In genomic region chr5:1409386-1410110, GRCh38 we compare ENCODE assay signal across 8 cellular contexts. TPM values are rescaled to one million over a fixed set of nuclear protein-coding genes. Genes with fewer than 3 reads are reported as not detected.
DNase-seq lines count a peak whose midpoint lies in the region; ATAC-seq and TF ChIP-seq lines count a peak whose summit lies in the region.

No MANE protein-coding gene starts in this region.

- H3K4me2 ChIP-seq in osteoblast (ENCODE audit: insufficient read depth, low read length), result no peak overlapping the region

- no peak for ATAC-seq in GM18498 (IDR thresholded peaks at IDR 0.05; ENCODE audit: unreplicated experiment)

- H3K27ac ChIP-seq in osteoblast (ENCODE audit: low read depth, low read length), result no peak overlapping the region

- no peaks in the 10 kb centered on the region for H3K9me3 ChIP-seq in osteoblast (ENCODE audit: low read depth, low read length)

- peaks cover 3% of the 10 kb centered on the region for H3K27me3 ChIP-seq in osteoblast (ENCODE audit: insufficient read depth, low read length)

- no peaks in the 10 kb centered on the region for H4K20me1 ChIP-seq in osteoblast (ENCODE audit: insufficient read depth, low read length)

- no peak overlapping the region for H2AFZ ChIP-seq in osteoblast (ENCODE audit: low read length)

- H3K4me3 ChIP-seq in osteoblast (ENCODE audit: insufficient read depth, low read length), result no peak overlapping the region

- no peaks in the 10 kb centered on the region for H3K36me3 ChIP-seq in osteoblast (ENCODE audit: insufficient read depth, low read length)

- DNase-seq in activated CD4-positive, alpha-beta T cell treated with anti-CD3 and anti-CD28 coated beads for 48 hours, result peak; percentile 21
- DNase-seq in activated CD4-positive, alpha-beta T cell treated with anti-CD3 and anti-CD28 coated beads, Interleukin-2, amount 50 U/mL, for 1 hour, result no peak
- DNase-seq in NOMO-1 (lab: John Stamatoyannopoulos, UW; ENCODE audit: unreplicated experiment in 2 of 2) (peak; percentile 44 to 53), ecto neural progenitor cell (ENCODE audit: low spot score) (peak; percentile 66), osteoblast (ENCODE audit: insufficient read length, low spot score, missing footprints) (peak; percentile 95), NCI-H146 (lab: John Stamatoyannopoulos, UW) (no peak), NCI-H345 treated with DMSO at 0.1 percent for 48 hours (lab: John Stamatoyannopoulos, UW; ENCODE audit: unreplicated experiment) (no peak)

- no peaks in the 10 kb centered on the region for H3K79me2 ChIP-seq in osteoblast (ENCODE audit: insufficient read depth, low read length)

- no peaks in the 10 kb centered on the region for H3K4me1 ChIP-seq in osteoblast (ENCODE audit: insufficient read depth, low read length)

- no peak for TF ChIP-seq CTCF in osteoblast (IDR thresholded peaks at IDR 0.05; ENCODE audit: extremely low read depth, low read depth, low read length)

RNA-seq across cellular contexts. Expression of gene SLC6A3, which starts 35.7 kb away (rescaled TPM):
- total RNA-seq in osteoblast, result not detected in 2 replicates

Comparison
In these comparisons a context has a peak if more than half of its experiments do, and no peak if none do; other contexts are left out.
1. DNase-seq: peak in activated CD4-positive, alpha-beta T cell treated with anti-CD3 and anti-CD28 coated beads for 48 hours (single experiment), NOMO-1 (2 of 2), ecto neural progenitor cell (single experiment) and osteoblast (single experiment); none in activated CD4-positive, alpha-beta T cell treated with anti-CD3 and anti-CD28 coated beads, Interleukin-2, amount 50 U/mL, for 1 hour (single experiment), NCI-H146 (single experiment) and NCI-H345 treated with DMSO at 0.1 percent for 48 hours (single experiment).